15 cellular contexts compared by ENCODE assay signal in genomic region chr1:45640293-45640692, GRCh38. TPM values are rescaled to one million over a fixed set of nuclear protein-coding genes. Genes with fewer than 3 reads are reported as not detected.
DNase-seq lines count a peak whose midpoint lies in the region; ATAC-seq and TF ChIP-seq lines count a peak whose summit lies in the region.
"Had no signal": no experiment of that assay in that cellular context is flagged by ENCODE, and none has a peak within 500 bp of the region (broad histone marks: within the 10 kb centered on the region; RNA-seq: fewer than 3 reads in every experiment).

No MANE protein-coding gene starts in this region.

- no peaks in the 10 kb centered on the region for H4K20me1 ChIP-seq in mammary epithelial cell (ENCODE audit: insufficient read depth, low read length)

- H3K36me3 ChIP-seq in mammary epithelial cell (ENCODE audit: insufficient read depth, low read length) (peaks cover 31% of the 10 kb centered on the region), thyroid gland (peaks cover 30 to 35% of the 10 kb centered on the region in 2 donors)

- H3K36me3 Mint-ChIP-seq in MCF 10A (ENCODE audit: insufficient read depth, unreplicated experiment), result peaks cover 27% of the 10 kb centered on the region
- peaks cover 27% of the 10 kb centered on the region for H3K36me3 Mint-ChIP-seq in activated T-helper 2 cell treated with anti-CD3 and anti-CD28 coated beads, Interferon-gamma antibody, Interleukin-2, Interleukin-4, amounts not matched to agents 10 μg/mL and 5 μg/mL and 100 μg/mL, durations not matched to agents 14 hours and 24 hours and 36 hours (ENCODE audit: low read depth)
- peaks cover 12% of the 10 kb centered on the region for H3K36me3 Mint-ChIP-seq in stimulated activated effector memory CD8-positive, alpha-beta T cell treated with anti-CD3 and anti-CD28 coated beads, Interleukin-12 subunit alpha, Interleukin-12 subunit beta, amount 100 ng/mL, for 72 hours

- no peaks in the 10 kb centered on the region for H3K27me3 Mint-ChIP-seq in MCF 10A (ENCODE audit: insufficient read depth, unreplicated experiment)
- H3K27me3 Mint-ChIP-seq in activated T-helper 2 cell treated with anti-CD3 and anti-CD28 coated beads, Interferon-gamma antibody, Interleukin-2, Interleukin-4, amounts not matched to agents 10 μg/mL and 5 μg/mL and 100 μg/mL, durations not matched to agents 14 hours and 24 hours and 36 hours (ENCODE audit: low read depth), result no peaks in the 10 kb centered on the region
- H3K27me3 Mint-ChIP-seq: CD4-positive, alpha-beta memory T cell had no signal

- CTCF ChIA-PET in MCF 10A (lab: Yijun Ruan, JAX), result no interaction called here
- CTCF ChIA-PET in mammary epithelial cell (lab: Charles Lee; ENCODE audit: low non-redundant PET), result no interaction called here

- no peak for TF ChIP-seq POLR2A in thyroid gland (IDR thresholded peaks at IDR 0.05)

- no peak overlapping the region for H3K27ac ChIP-seq in mammary epithelial cell (ENCODE audit: insufficient read depth, low read depth, low read length)
- no peak overlapping the region for H3K27ac ChIP-seq in thyroid gland
- H3K27ac ChIP-seq: Peyer's patch had no signal

- no peaks in the 10 kb centered on the region for H3K4me1 Mint-ChIP-seq in MCF 10A (ENCODE audit: insufficient read depth, unreplicated experiment)
- peaks cover 2% of the 10 kb centered on the region for H3K4me1 Mint-ChIP-seq in activated T-helper 2 cell treated with anti-CD3 and anti-CD28 coated beads, Interferon-gamma antibody, Interleukin-2, Interleukin-4, amounts not matched to agents 10 μg/mL and 5 μg/mL and 100 μg/mL, durations not matched to agents 14 hours and 24 hours and 36 hours (ENCODE audit: low read depth)
- H3K4me1 Mint-ChIP-seq in stimulated activated effector memory CD8-positive, alpha-beta T cell treated with anti-CD3 and anti-CD28 coated beads, Interleukin-12 subunit alpha, Interleukin-12 subunit beta, amount 100 ng/mL, for 72 hours, result no peaks in the 10 kb centered on the region

- DNase-seq in MCF 10A (ENCODE audit: unreplicated experiment), result no peak
- no peak for DNase-seq in mammary epithelial cell
- no peak for DNase-seq in activated T-helper 2 cell treated with anti-CD3 and anti-CD28 coated beads, Interferon-gamma antibody, Interleukin-2, Interleukin-4, amounts not matched to agents 10 μg/mL and 5 μg/mL and 100 μg/mL, durations not matched to agents 14 hours and 24 hours and 36 hours (ENCODE audit: low spot score)
- peak; percentile 45 for DNase-seq in fibroblast of villous mesenchyme (ENCODE audit: low read depth)
- DNase-seq in stimulated activated effector memory CD8-positive, alpha-beta T cell treated with anti-CD3 and anti-CD28 coated beads, Interleukin-12 subunit alpha, Interleukin-12 subunit beta, amount 100 ng/mL, for 72 hours (ENCODE audit: low spot score in 2 of 2), result no peak
- no peak for DNase-seq in NCI-H2196 (lab: John Stamatoyannopoulos, UW; ENCODE audit: unreplicated experiment)
- DNase-seq in thyroid gland, result no peak
- DNase-seq: CD4-positive, alpha-beta memory T cell; DMS79 treated with DMSO at 0.1 percent for 48 hours; GF-D8; NCI-H187 treated with DMSO at 0.1 percent for 48 hours; NCI-H510A; Peyer's patch; SHP77 had no signal

- intact Hi-C loops in MCF 10A (cut with micrococcal nuclease), result loop anchor here (5.0 kb wide), 1 partner anchor 242 kb away; no protein-coding TSS in a partner anchor
- intact Hi-C loops in mammary epithelial cell (cut with micrococcal nuclease), result no loop called here
- intact Hi-C loops in activated T-helper 2 cell treated with anti-CD3 and anti-CD28 coated beads, Interferon-gamma antibody, Interleukin-2, Interleukin-4, amounts not matched to agents 10 μg/mL and 5 μg/mL and 100 μg/mL, durations not matched to agents 14 hours and 24 hours and 36 hours (cut with micrococcal nuclease), result no loop called here
- intact Hi-C loops in thyroid gland (cut with DNase I), result no loop called here

- ATAC-seq in stimulated activated effector memory CD8-positive, alpha-beta T cell treated with anti-CD3 and anti-CD28 coated beads, Interleukin-12 subunit alpha, Interleukin-12 subunit beta, amount 100 ng/mL, for 72 hours, result no peak
- no peak for ATAC-seq in HG03432 (IDR thresholded peaks at IDR 0.05; ENCODE audit: unreplicated experiment)

- in situ Hi-C loops in mammary epithelial cell (cut with MboI; ENCODE audit: low sequenced_read_pairs in 2 of 2), result no loop called here

- no peak overlapping the region for H3K4me3 Mint-ChIP-seq in MCF 10A (ENCODE audit: unreplicated experiment)
- no peak overlapping the region for H3K4me3 Mint-ChIP-seq in activated T-helper 2 cell treated with anti-CD3 and anti-CD28 coated beads, Interferon-gamma antibody, Interleukin-2, Interleukin-4, amounts not matched to agents 10 μg/mL and 5 μg/mL and 100 μg/mL, durations not matched to agents 14 hours and 24 hours and 36 hours (ENCODE audit: low read depth)
- H3K4me3 Mint-ChIP-seq in stimulated activated effector memory CD8-positive, alpha-beta T cell treated with anti-CD3 and anti-CD28 coated beads, Interleukin-12 subunit alpha, Interleukin-12 subunit beta, amount 100 ng/mL, for 72 hours, result no peak overlapping the region
- H3K4me3 Mint-ChIP-seq: CD4-positive, alpha-beta memory T cell had no signal

- 91% methylated on average over 1 of the region's 1 CpG for WGBS in mammary epithelial cell (ENCODE audit: low coverage, missing lambda C conversion rate)
- 91 to 100% methylated on average over 1 of the region's 1 CpG for WGBS in thyroid gland, 2 donors

- H3K27ac Mint-ChIP-seq in MCF 10A (ENCODE audit: low read depth, unreplicated experiment), result peak overlapping the region; percentile 8
- peak overlapping the region; percentile 25 for H3K27ac Mint-ChIP-seq in activated T-helper 2 cell treated with anti-CD3 and anti-CD28 coated beads, Interferon-gamma antibody, Interleukin-2, Interleukin-4, amounts not matched to agents 10 μg/mL and 5 μg/mL and 100 μg/mL, durations not matched to agents 14 hours and 24 hours and 36 hours
- H3K27ac Mint-ChIP-seq in stimulated activated effector memory CD8-positive, alpha-beta T cell treated with anti-CD3 and anti-CD28 coated beads, Interleukin-12 subunit alpha, Interleukin-12 subunit beta, amount 100 ng/mL, for 72 hours, result peak overlapping the region; percentile 49

- no TSS peak for BruUV-seq in MCF 10A (replicated peaks; lab: Mats Ljungman, UMichigan)
- no TSS peak for BruUV-seq in mammary epithelial cell (replicated peaks; lab: Mats Ljungman, UMichigan)

- no peak overlapping the region for H3K4me3 ChIP-seq in mammary epithelial cell (replicated peaks in 1 of 3; ENCODE audit: insufficient read depth in 1 of 3, low read depth in 2 of 3, low read length in 3 of 3)
- no peak overlapping the region for H3K4me3 ChIP-seq in fibroblast of villous mesenchyme (ENCODE audit: low read depth, low read length)
- H3K4me3 ChIP-seq in thyroid gland (replicated peaks in 1 of 3), result no peak overlapping the region
- H3K4me3 ChIP-seq: Peyer's patch had no signal

- H3K27me3 ChIP-seq in mammary epithelial cell (ENCODE audit: insufficient read depth, low read length), result no peaks in the 10 kb centered on the region
- H3K27me3 ChIP-seq in thyroid gland, result no peaks in the 10 kb centered on the region
- H3K27me3 ChIP-seq: Peyer's patch had no signal

- dilution Hi-C loops in mammary epithelial cell (cut with HindIII; ENCODE audit: low sequenced_read_pairs), result no loop called here

- H3K4me1 ChIP-seq in mammary epithelial cell (ENCODE audit: insufficient read depth, low read length), result no peaks in the 10 kb centered on the region
- H3K4me1 ChIP-seq in thyroid gland, result peaks cover 4 to 7% of the 10 kb centered on the region in 2 donors

- peaks cover 5% of the 10 kb centered on the region for H3K79me2 ChIP-seq in mammary epithelial cell (ENCODE audit: insufficient read depth, low read length)

- no peak overlapping the region for H2AFZ ChIP-seq in mammary epithelial cell (ENCODE audit: low read depth, low read length)

- H3K4me2 ChIP-seq in mammary epithelial cell (ENCODE audit: insufficient read depth, low read depth, low read length), result no peak overlapping the region

- TF ChIP-seq CTCF in MCF 10A (IDR thresholded peaks at IDR 0.05; ENCODE audit: unreplicated experiment) (no peak), mammary epithelial cell (conservative IDR thresholded peaks at IDR 0.05 in 1 of 2, IDR thresholded peaks at IDR 0.05 in 1 of 2; ENCODE audit: extremely low read depth in 1 of 2, insufficient read depth in 1 of 2, low read depth in 1 of 2, low read length in 2 of 2) (no peak), fibroblast of villous mesenchyme (IDR thresholded peaks at IDR 0.05; ENCODE audit: insufficient read depth, low read depth, low read length) (no peak), thyroid gland (IDR thresholded peaks at IDR 0.05) (no peak)

- no peaks in the 10 kb centered on the region for H3K9me3 Mint-ChIP-seq in MCF 10A (ENCODE audit: unreplicated experiment)
- H3K9me3 Mint-ChIP-seq in activated T-helper 2 cell treated with anti-CD3 and anti-CD28 coated beads, Interferon-gamma antibody, Interleukin-2, Interleukin-4, amounts not matched to agents 10 μg/mL and 5 μg/mL and 100 μg/mL, durations not matched to agents 14 hours and 24 hours and 36 hours, result no peaks in the 10 kb centered on the region
- H3K9me3 Mint-ChIP-seq in stimulated activated effector memory CD8-positive, alpha-beta T cell treated with anti-CD3 and anti-CD28 coated beads, Interleukin-12 subunit alpha, Interleukin-12 subunit beta, amount 100 ng/mL, for 72 hours, result no peaks in the 10 kb centered on the region
- H3K9me3 Mint-ChIP-seq: CD4-positive, alpha-beta memory T cell had no signal

- POLR2A ChIA-PET in MCF 10A (lab: Yijun Ruan, JAX), result no interaction called here

- H3K9ac ChIP-seq in mammary epithelial cell (ENCODE audit: insufficient read depth, low read length), result no peak overlapping the region

- H3K9me3 ChIP-seq in mammary epithelial cell (replicated peaks; ENCODE audit: insufficient read depth, low read length) (no peaks in the 10 kb centered on the region), thyroid gland (no peaks in the 10 kb centered on the region)
- H3K9me3 ChIP-seq: Peyer's patch had no signal

RNA-seq across cellular contexts. Expression of gene CCDC17, which starts 16.4 kb away (rescaled TPM):
- total RNA-seq in MCF 10A (2022), result 3.9 and 4.9 TPM in 2 replicates
- total RNA-seq in mammary epithelial cell, result 1 to 10 TPM; 1.8 to 2.7 TPM
- polyA plus RNA-seq in mammary epithelial cell, result 0.17 TPM
- 2.5 TPM for polyA minus RNA-seq in mammary epithelial cell
- 2.5 and 2.8 TPM in 2 replicates for total RNA-seq in activated T-helper 2 cell treated with anti-CD3 and anti-CD28 coated beads, Interferon-gamma antibody, Interleukin-2, Interleukin-4, amounts not matched to agents 10 μg/mL and 5 μg/mL and 100 μg/mL, durations not matched to agents 14 hours and 24 hours and 36 hours
- total RNA-seq in fibroblast of villous mesenchyme, result 1.3 and 1.6 TPM in 2 replicates
- 1 to 10 TPM; 3.5 to 5.3 (median 3.8) TPM for total RNA-seq in thyroid gland

RNA-seq across cellular contexts. Expression of gene GPBP1L1, which starts 46.0 kb away (rescaled TPM):
- total RNA-seq in MCF 10A (2022), result 105 and 116 TPM in 2 replicates
- 100 to 1,000 TPM; 109 to 119 TPM for total RNA-seq in mammary epithelial cell
- polyA plus RNA-seq in mammary epithelial cell, result 51.1 TPM
- polyA minus RNA-seq in mammary epithelial cell, result 220 TPM
- total RNA-seq in activated T-helper 2 cell treated with anti-CD3 and anti-CD28 coated beads, Interferon-gamma antibody, Interleukin-2, Interleukin-4, amounts not matched to agents 10 μg/mL and 5 μg/mL and 100 μg/mL, durations not matched to agents 14 hours and 24 hours and 36 hours, result 100 and 103 TPM in 2 replicates
- 90.5 and 122 TPM in 2 replicates for total RNA-seq in fibroblast of villous mesenchyme
- total RNA-seq in thyroid gland, result 100 to 1,000 TPM; 146 to 220 (median 176) TPM

RNA-seq across cellular contexts. Expression of gene TMEM69, which starts 47.7 kb away (rescaled TPM):
- total RNA-seq in MCF 10A (2022), result 17.1 and 21.1 TPM in 2 replicates
- total RNA-seq in mammary epithelial cell, result 10 to 100 TPM; 16.0 to 30.4 TPM
- 53.7 TPM for polyA plus RNA-seq in mammary epithelial cell
- polyA minus RNA-seq in mammary epithelial cell, result 46.2 TPM
- 26.8 and 28.9 TPM in 2 replicates for total RNA-seq in activated T-helper 2 cell treated with anti-CD3 and anti-CD28 coated beads, Interferon-gamma antibody, Interleukin-2, Interleukin-4, amounts not matched to agents 10 μg/mL and 5 μg/mL and 100 μg/mL, durations not matched to agents 14 hours and 24 hours and 36 hours
- 6.9 and 10.0 TPM in 2 replicates for total RNA-seq in fibroblast of villous mesenchyme
- total RNA-seq in thyroid gland, result 10 to 100 TPM; 15.7 to 30.9 (median 25.7) TPM

RNA-seq across cellular contexts. Expression of gene NASP, which starts 56.5 kb away (rescaled TPM):
- total RNA-seq in MCF 10A (2022) (76.4 and 84.6 TPM in 2 replicates), mammary epithelial cell (10 to 100 TPM; 17.2 to 82.2 TPM), fibroblast of villous mesenchyme (44.1 and 50.5 TPM in 2 replicates), thyroid gland (10 to 100 TPM; 45.8 to 98.3 (median 75.1) TPM)
- 84.7 TPM for polyA plus RNA-seq in mammary epithelial cell
- polyA minus RNA-seq in mammary epithelial cell, result 39.5 TPM
- total RNA-seq in activated T-helper 2 cell treated with anti-CD3 and anti-CD28 coated beads, Interferon-gamma antibody, Interleukin-2, Interleukin-4, amounts not matched to agents 10 μg/mL and 5 μg/mL and 100 μg/mL, durations not matched to agents 14 hours and 24 hours and 36 hours, result 253 and 265 TPM in 2 replicates
